1 cellular context compared by ENCODE assay signal in genomic region chr7:130910949-130911944, GRCh38.
TF ChIP-seq lines count a peak whose summit lies in the region.

No MANE protein-coding gene starts in this region.

TF ChIP-seq in K562, 482 proteins besides CTCF, POLR2A, EP300 and RAD21 (continued from another document):
- no peak for TF ChIP-seq ZNF644 (tag; IDR thresholded peaks at IDR 0.05; ENCODE audit: low read depth)
- TF ChIP-seq ZNF785 (CRISPR knock-in tag; IDR thresholded peaks at IDR 0.05): no peak
- no peak for TF ChIP-seq HDAC2 (IDR thresholded peaks at IDR 0.05)
- no peak for TF ChIP-seq MECOM (CRISPR knock-in tag; IDR thresholded peaks at IDR 0.05)
- no peak for TF ChIP-seq SETDB1 (IDR thresholded peaks at IDR 0.05; ENCODE audit: low read length)
- no peak for TF ChIP-seq CBX2 (IDR thresholded peaks at IDR 0.05; ENCODE audit: insufficient read depth, low read length, poor library complexity, severe bottlenecking)
- TF ChIP-seq ZNF764 (CRISPR knock-in tag; IDR thresholded peaks at IDR 0.05; ENCODE audit: low read depth): no peak
- TF ChIP-seq YY1 (IDR thresholded peaks at IDR 0.05; ENCODE audit: borderline replicate concordance in 1 of 3, control insufficient read depth in 1 of 3, extremely low read depth in 1 of 3, insufficient read depth in 3 of 3, insufficient read length in 1 of 3, insufficient replicate concordance in 2 of 3, low read depth in 1 of 3, low read length in 2 of 3): no peak
- TF ChIP-seq ZHX1 (conservative IDR thresholded peaks at IDR 0.05; ENCODE audit: low read length): no peak
- no peak for TF ChIP-seq ZBTB17 (CRISPR knock-in tag; IDR thresholded peaks at IDR 0.05)
- TF ChIP-seq ZNF655 (CRISPR knock-in tag; IDR thresholded peaks at IDR 0.05): no peak
- no peak for TF ChIP-seq SOX6 (IDR thresholded peaks at IDR 0.05)
- TF ChIP-seq CHCHD3 (CRISPR knock-in tag; IDR thresholded peaks at IDR 0.05): no peak
- TF ChIP-seq HES1 (IDR thresholded peaks at IDR 0.05; ENCODE audit: low read depth): no peak
